Comparison of ENCODE assay signal across 1 cellular context in the genomic region with DNA sequence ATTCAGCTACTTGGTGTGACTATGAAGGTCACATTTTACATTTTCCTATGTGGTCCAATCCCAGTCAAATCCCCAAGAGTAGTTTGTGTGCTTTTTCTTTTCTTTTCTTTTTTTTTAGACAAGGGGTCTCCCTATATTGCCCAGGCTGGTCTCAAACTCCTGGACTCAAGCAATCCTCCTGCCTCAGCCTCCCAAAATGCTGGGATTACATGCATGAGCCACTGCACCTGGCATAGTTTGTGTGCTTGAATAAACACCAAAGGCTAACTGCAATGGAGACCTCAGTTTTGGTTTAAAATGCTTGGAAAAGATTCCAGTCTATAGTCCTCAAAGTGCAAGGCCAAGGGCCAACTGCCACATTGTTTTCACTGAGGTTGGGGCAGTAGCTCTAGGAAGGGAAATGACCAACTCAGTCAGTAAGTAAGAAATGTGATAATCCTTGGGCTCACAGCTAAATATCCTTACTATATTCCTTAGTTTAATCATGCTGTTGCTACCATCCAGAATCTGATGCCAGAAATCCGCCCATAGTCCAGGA.
TF ChIP-seq lines count a peak whose summit lies in the region.

No MANE protein-coding gene starts in this region.

TF ChIP-seq in HepG2, 621 proteins besides CTCF, POLR2A, EP300 and RAD21 (continued from another document):
- TF ChIP-seq, protein P1, sequence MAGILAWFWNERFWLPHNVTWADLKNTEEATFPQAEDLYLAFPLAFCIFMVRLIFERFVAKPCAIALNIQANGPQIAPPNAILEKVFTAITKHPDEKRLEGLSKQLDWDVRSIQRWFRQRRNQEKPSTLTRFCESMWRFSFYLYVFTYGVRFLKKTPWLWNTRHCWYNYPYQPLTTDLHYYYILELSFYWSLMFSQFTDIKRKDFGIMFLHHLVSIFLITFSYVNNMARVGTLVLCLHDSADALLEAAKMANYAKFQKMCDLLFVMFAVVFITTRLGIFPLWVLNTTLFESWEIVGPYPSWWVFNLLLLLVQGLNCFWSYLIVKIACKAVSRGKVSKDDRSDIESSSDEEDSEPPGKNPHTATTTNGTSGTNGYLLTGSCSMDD (CRISPR knock-in tag; IDR thresholded peaks at IDR 0.05): no peak
- TF ChIP-seq, protein P2, sequence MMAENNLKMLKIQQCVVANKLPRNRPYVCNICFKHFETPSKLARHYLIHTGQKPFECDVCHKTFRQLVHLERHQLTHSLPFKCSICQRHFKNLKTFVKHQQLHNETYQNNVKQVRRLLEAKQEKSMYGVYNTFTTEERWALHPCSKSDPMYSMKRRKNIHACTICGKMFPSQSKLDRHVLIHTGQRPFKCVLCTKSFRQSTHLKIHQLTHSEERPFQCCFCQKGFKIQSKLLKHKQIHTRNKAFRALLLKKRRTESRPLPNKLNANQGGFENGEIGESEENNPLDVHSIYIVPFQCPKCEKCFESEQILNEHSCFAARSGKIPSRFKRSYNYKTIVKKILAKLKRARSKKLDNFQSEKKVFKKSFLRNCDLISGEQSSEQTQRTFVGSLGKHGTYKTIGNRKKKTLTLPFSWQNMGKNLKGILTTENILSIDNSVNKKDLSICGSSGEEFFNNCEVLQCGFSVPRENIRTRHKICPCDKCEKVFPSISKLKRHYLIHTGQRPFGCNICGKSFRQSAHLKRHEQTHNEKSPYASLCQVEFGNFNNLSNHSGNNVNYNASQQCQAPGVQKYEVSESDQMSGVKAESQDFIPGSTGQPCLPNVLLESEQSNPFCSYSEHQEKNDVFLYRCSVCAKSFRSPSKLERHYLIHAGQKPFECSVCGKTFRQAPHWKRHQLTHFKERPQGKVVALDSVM (CRISPR knock-in tag; IDR thresholded peaks at IDR 0.05): peak; percentile 88
- TF ChIP-seq ZMAT5 (CRISPR knock-in tag; IDR thresholded peaks at IDR 0.05; ENCODE audit: borderline replicate concordance, low read depth) (no peak), ZMYM2 (CRISPR knock-in tag; IDR thresholded peaks at IDR 0.05) (peak; percentile 56; the same call in 1 of the 2 replicates), SOX5 (CRISPR knock-in tag; IDR thresholded peaks at IDR 0.05; ENCODE audit: borderline replicate concordance) (peak; percentile 16; the same call in 1 of the 2 replicates), RCOR2 (CRISPR knock-in tag; IDR thresholded peaks at IDR 0.05) (0 out of 2 replicates have a peak, but pooled peaks have one; percentile 45), CAMTA2 (CRISPR knock-in tag; IDR thresholded peaks at IDR 0.05; ENCODE audit: borderline replicate concordance) (no peak), SALL1 (CRISPR knock-in tag; IDR thresholded peaks at IDR 0.05) (0 out of 2 replicates have a peak, but pooled peaks have one; percentile 19), ZFP90 (CRISPR knock-in tag; IDR thresholded peaks at IDR 0.05; ENCODE audit: borderline replicate concordance) (no peak), HNF4A (CRISPR knock-in tag; IDR thresholded peaks at IDR 0.05) (peak; percentile 52), BCL6 (CRISPR knock-in tag; IDR thresholded peaks at IDR 0.05) (peak; percentile 66), ISL2 (CRISPR knock-in tag; IDR thresholded peaks at IDR 0.05) (peak; percentile 49; the same call in 1 of the 2 replicates), ZNF121 (CRISPR knock-in tag; IDR thresholded peaks at IDR 0.05) (peak; percentile 69), ETV5 (CRISPR knock-in tag; IDR thresholded peaks at IDR 0.05; ENCODE audit: borderline replicate concordance) (no peak), FOXP4 (CRISPR knock-in tag; IDR thresholded peaks at IDR 0.05) (peak; percentile 14; the same call in 1 of the 2 replicates), RARA (CRISPR knock-in tag; IDR thresholded peaks at IDR 0.05) (0 out of 2 replicates have a peak, but pooled peaks have one; percentile 7), FOXA1 (IDR thresholded peaks at IDR 0.05) (no peak), FOXA1 (CRISPR knock-in tag; IDR thresholded peaks at IDR 0.05) (peak; percentile 28; the same call in 1 of the 2 replicates), CREB1 (IDR thresholded peaks at IDR 0.05) (no peak), CREB1 (CRISPR knock-in tag; IDR thresholded peaks at IDR 0.05) (0 out of 2 replicates have a peak, but pooled peaks have one; percentile 14), TEAD3 (CRISPR knock-in tag; optimal IDR thresholded peaks at IDR 0.05; ENCODE audit: borderline replicate concordance) (peak; percentile 37), HDAC2 (CRISPR knock-in tag; IDR thresholded peaks at IDR 0.05) (0 out of 2 replicates have a peak, but pooled peaks have one; percentile 24), CEBPB (IDR thresholded peaks at IDR 0.05; ENCODE audit: borderline replicate concordance, low read depth, low read length) (no peak), ZNF644 (CRISPR knock-in tag; IDR thresholded peaks at IDR 0.05; ENCODE audit: low read depth) (peak; percentile 34; the same call in 1 of the 2 replicates), GFI1 (CRISPR knock-in tag; IDR thresholded peaks at IDR 0.05; ENCODE audit: borderline replicate concordance) (0 out of 2 replicates have a peak, but pooled peaks have one; percentile 29)
